28 cellular contexts compared by ENCODE assay signal in the genomic region with DNA sequence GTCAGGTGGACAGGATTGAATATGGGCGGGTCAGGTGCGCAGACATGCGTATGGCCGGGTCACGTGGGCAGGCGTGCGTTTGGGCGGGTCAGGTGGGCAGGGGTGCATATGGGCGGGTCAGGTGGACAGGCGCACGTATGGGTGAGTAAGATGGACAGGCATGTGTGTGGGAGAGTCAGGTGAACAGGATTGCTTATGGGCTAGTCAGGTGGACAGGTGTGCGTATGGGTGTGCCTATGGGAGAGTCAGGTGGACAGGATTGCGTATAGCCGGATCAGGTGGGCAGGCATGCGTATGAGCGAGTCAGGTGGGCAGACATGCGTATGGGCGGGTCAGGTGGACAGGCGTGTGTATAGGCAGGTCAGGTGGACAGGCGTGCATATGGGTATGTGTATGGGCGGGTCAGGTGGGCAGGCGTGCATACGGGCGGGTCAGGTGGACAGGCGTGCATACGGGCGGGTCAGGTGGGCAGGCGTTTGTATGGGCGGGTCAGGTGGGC. TPM values are rescaled to one million over a fixed set of nuclear protein-coding genes. Genes with fewer than 3 reads are reported as not detected.
DNase-seq lines count a peak whose midpoint lies in the region; ATAC-seq, FAIRE-seq and TF ChIP-seq lines count a peak whose summit lies in the region.
"Had no signal": no experiment of that assay in that cellular context is flagged by ENCODE, and none has a peak within 500 bp of the region (broad histone marks: within the 10 kb centered on the region; RNA-seq: fewer than 3 reads in every experiment).

No MANE protein-coding gene starts in this region.

- H3K9me3 Mint-ChIP-seq in activated T-helper 17 cell treated with anti-CD3 and anti-CD28 coated beads, Interleukin-2, amount 50 U/mL, for 72 hours = no peaks in the 10 kb centered on the region

- peak overlapping the region; percentile 3 for H3K9ac ChIP-seq in keratinocyte (ENCODE audit: control insufficient read depth, extremely low read depth, insufficient read depth, low read length)
- H3K9ac ChIP-seq: BLaER1 had no signal

- H3K9me3 ChIP-seq in keratinocyte (ENCODE audit: control insufficient read depth, low read depth, low read length) = peaks cover 19% of the 10 kb centered on the region

- no peaks in the 10 kb centered on the region for H3K27me3 ChIP-seq in keratinocyte (ENCODE audit: control insufficient read depth, extremely low read depth, insufficient read depth, low read length)
- H3K27me3 ChIP-seq: BLaER1, breast epithelium had no signal

- no peaks in the 10 kb centered on the region for H3K4me1 ChIP-seq in keratinocyte (ENCODE audit: control insufficient read depth, extremely low read depth, insufficient read depth, low read length)

- no peak overlapping the region for H3K4me3 ChIP-seq in keratinocyte (ENCODE audit: control insufficient read depth in 2 of 3, extremely low read depth in 1 of 3, insufficient read depth in 2 of 3, low read depth in 1 of 3, low read length in 3 of 3)
- H3K4me3 ChIP-seq: BLaER1, breast epithelium, coronary artery, psoas muscle had no signal

- FAIRE-seq in GM12892 (lab: Jason Lieb, UNC) = peak; percentile 53
- FAIRE-seq in keratinocyte (lab: Jason Lieb, UNC) = no peak

- peak overlapping the region; percentile 33 for H3K27ac ChIP-seq in keratinocyte (ENCODE audit: control insufficient read depth, insufficient read depth, low read length)
- H3K27ac ChIP-seq: BLaER1, breast epithelium, coronary artery, psoas muscle had no signal

- no peak overlapping the region for H3K27ac Mint-ChIP-seq in activated T-helper 17 cell treated with anti-CD3 and anti-CD28 coated beads, Interleukin-2, amount 50 U/mL, for 72 hours
- H3K27ac Mint-ChIP-seq: activated CD8-positive, alpha-beta T cell treated with anti-CD3 and anti-CD28 coated beads for 36 hours; type B pancreatic cell had no signal

- ATAC-seq in activated T-helper 17 cell treated with anti-CD3 and anti-CD28 coated beads, Interleukin-2, amount 50 U/mL, for 72 hours (replicated peaks) = no peak
- ATAC-seq: activated CD8-positive, alpha-beta T cell treated with anti-CD3 and anti-CD28 coated beads for 36 hours; left lobe of liver; PC-3; psoas muscle had no signal

- no peak overlapping the region for H3K4me2 ChIP-seq in keratinocyte (ENCODE audit: control insufficient read depth, extremely low read depth, insufficient read depth, low read depth, low read length)
- H3K4me2 ChIP-seq: BLaER1 had no signal

- no peaks in the 10 kb centered on the region for H3K79me2 ChIP-seq in keratinocyte (ENCODE audit: control insufficient read depth, insufficient read depth, low read length)

- H3K4me3 Mint-ChIP-seq in activated T-helper 17 cell treated with anti-CD3 and anti-CD28 coated beads, Interleukin-2, amount 50 U/mL, for 72 hours = no peak overlapping the region
- H3K4me3 Mint-ChIP-seq: activated CD8-positive, alpha-beta T cell treated with anti-CD3 and anti-CD28 coated beads for 36 hours; type B pancreatic cell had no signal

- no peaks in the 10 kb centered on the region for H3K27me3 Mint-ChIP-seq in activated T-helper 17 cell treated with anti-CD3 and anti-CD28 coated beads, Interleukin-2, amount 50 U/mL, for 72 hours
- H3K27me3 Mint-ChIP-seq: type B pancreatic cell had no signal

- no peaks in the 10 kb centered on the region for H4K20me1 ChIP-seq in keratinocyte (ENCODE audit: control insufficient read depth, extremely low read depth, insufficient read depth, low read length)
- H4K20me1 ChIP-seq: BLaER1 had no signal

- dilution Hi-C loops in keratinocyte (cut with MboI; ENCODE audit: extremely low pct_ligation_motif_present, low sequenced_read_pairs) = no loop called here

- no peak for TF ChIP-seq POLR2A in GM12892 (IDR thresholded peaks at IDR 0.05; ENCODE audit: low read depth, low read length)

- no peaks in the 10 kb centered on the region for H3K36me3 ChIP-seq in keratinocyte (ENCODE audit: control insufficient read depth in 2 of 2, extremely low read depth in 1 of 2, insufficient read depth in 2 of 2, low read length in 2 of 2)
- H3K36me3 ChIP-seq: BLaER1, breast epithelium had no signal

- DNase-seq in GM12892 (ENCODE audit: insufficient read length) (no peak), NCI-H1930 (lab: John Stamatoyannopoulos, UW) (peak; percentile 91), keratinocyte (ENCODE audit: low read depth, low spot score) (no peak), posterior vena cava (ENCODE audit: low spot score) (peak; percentile 81), NCI-H187 (lab: John Stamatoyannopoulos, UW) (no peak), dermis blood vessel endothelial cell (no peak)
- DNase-seq: activated CD4-positive, alpha-beta T cell treated with anti-CD3 and anti-CD28 coated beads for 1 hour; activated CD8-positive, alpha-beta T cell treated with anti-CD3 and anti-CD28 coated beads for 36 hours; activated naive CD4-positive, alpha-beta T cell treated with anti-CD3 and anti-CD28 coated beads, Interleukin-2, amount 50 U/mL, for 16 hours; amygdala; effector memory CD4-positive, alpha-beta T cell; glutamatergic neuron; NCI-H1048; NCI-H187 treated with DMSO at 0.1 percent for 48 hours; NCI-H524; NK-92 treated with Interleukin-12 subunit alpha and Interleukin-12 subunit beta, amount 100 ng/mL, for 24 hours; PC-3; psoas muscle; SHP77; stimulated activated CD4-positive, alpha-beta T cell treated with anti-CD3 and anti-CD28 coated beads, Interleukin-15, amount 100 ng/mL, for 24 hours; stimulated activated CD4-positive, alpha-beta T cell treated with anti-CD3 and anti-CD28 coated beads, Interleukin-4, amount 100 ng/mL, for 4 hours; substantia nigra had no signal

- no peak overlapping the region for H2AFZ ChIP-seq in keratinocyte (ENCODE audit: control insufficient read depth, low read length)

- H3K9me1 ChIP-seq in keratinocyte (ENCODE audit: control insufficient read depth, extremely low read depth, insufficient read depth, low read length) = no peaks in the 10 kb centered on the region

- TF ChIP-seq CTCF in keratinocyte (optimal IDR thresholded peaks at IDR 0.05 in 1 of 3, IDR thresholded peaks at IDR 0.05 in 1 of 3, conservative IDR thresholded peaks at IDR 0.05 in 1 of 3; ENCODE audit: extremely low read depth in 1 of 3, insufficient read depth in 2 of 3, low read length in 3 of 3) = no peak

- no peaks in the 10 kb centered on the region for H3K36me3 Mint-ChIP-seq in activated T-helper 17 cell treated with anti-CD3 and anti-CD28 coated beads, Interleukin-2, amount 50 U/mL, for 72 hours (ENCODE audit: low read depth)
- H3K36me3 Mint-ChIP-seq: type B pancreatic cell had no signal

- H3K4me1 Mint-ChIP-seq in activated T-helper 17 cell treated with anti-CD3 and anti-CD28 coated beads, Interleukin-2, amount 50 U/mL, for 72 hours = no peaks in the 10 kb centered on the region

- intact Hi-C loops in posterior vena cava (cut with DNase I) = no loop called here

RNA-seq across cellular contexts. Expression of a gene that starts 30.3 kb away (rescaled TPM):
- polyA plus RNA-seq in GM12892 (2012; ENCODE audit: missing spikeins) = 2.2 TPM
- 6.1 to 7.0 TPM (median 6.6 TPM) in 3 replicates for polyA plus RNA-seq in keratinocyte
- 4.3 TPM for polyA plus RNA-seq in keratinocyte (2011; ENCODE audit: low read depth)
- polyA plus RNA-seq in keratinocyte (2011; cell fraction: cytosol; rRNA removed) = 3.7 and 5.2 TPM in 2 replicates
- 5.0 and 5.8 TPM in 2 replicates for polyA plus RNA-seq in keratinocyte (2011; cell fraction: nucleus; rRNA removed)
- polyA plus RNA-seq in keratinocyte (2012; ENCODE audit: low replicate concordance) = 2.7 and 7.4 TPM in 2 replicates
- polyA minus RNA-seq in keratinocyte = 6.7 to 17.2 TPM (median 10.8 TPM) in 3 replicates
- polyA minus RNA-seq in keratinocyte (2011; cell fraction: cytosol; rRNA and poly(A)+ RNA removed) = 6.3 TPM
- polyA minus RNA-seq in keratinocyte (2011; cell fraction: nucleus; rRNA and poly(A)+ RNA removed) = 3.1 and 5.7 TPM in 2 replicates
- total RNA-seq in posterior vena cava = 10 to 100 TPM; 25.0 to 55.4 TPM
- 1 to 10 TPM; 5.6 to 7.9 TPM for total RNA-seq in activated T-helper 17 cell treated with anti-CD3 and anti-CD28 coated beads, Interleukin-2, amount 50 U/mL, for 72 hours
- total RNA-seq in dermis blood vessel endothelial cell = 7.6 and 11.6 TPM in 2 replicates

Comparison
In these comparisons a context has a peak if more than half of its experiments do, and no peak if none do; other contexts are left out.
1. DNase-seq: peak in NCI-H1930 (2 of 2) and posterior vena cava (single experiment); none in GM12892 (single experiment), keratinocyte (single experiment), NCI-H187 (0 of 2) and dermis blood vessel endothelial cell (single experiment).